ENCODE assay signal across 19 cellular contexts in genomic region chr3:155548194-155548593, GRCh38.
A peak's percentile ranks its signal among the peaks of the same experiment; 100 is the strongest.
DNase-seq lines count a peak whose midpoint lies in the region; ATAC-seq, FAIRE-seq and TF ChIP-seq lines count a peak whose summit lies in the region.
"Had no signal": no experiment of that assay in that cellular context is flagged by ENCODE, and none has a peak within 500 bp of the region (broad histone marks: within the 10 kb centered on the region; RNA-seq: fewer than 3 reads in every experiment).

No MANE protein-coding gene starts in this region.

- no peak overlapping the region for H3K4me3 Mint-ChIP-seq in activated CD8-positive, alpha-beta memory T cell treated with anti-CD3 and anti-CD28 coated beads, Interleukin-2, amount 10 ng/mL, durations not matched to agents 7 days and 5 days
- H3K4me3 Mint-ChIP-seq: CD4-positive, CD25-positive, alpha-beta regulatory T cell; naive B cell; WTC11 had no signal

- no peaks in the 10 kb centered on the region for H3K79me1 ChIP-seq in mesendoderm (ENCODE audit: low read length)

- H3K36me3 ChIP-seq in BLaER1 treated with 17β-estradiol and CSF1 and Interleukin-3, amounts not matched to agents 10 nM and 100 nM, result peaks cover 0 to 28% (median 0%) of the 10 kb centered on the region in 11 experiments; a peak in 2 of 22 replicates
- H3K36me3 ChIP-seq in bronchial epithelial cell (ENCODE audit: control insufficient read depth, insufficient read depth, low read length) (no peaks in the 10 kb centered on the region), mesendoderm (ENCODE audit: control insufficient read depth, insufficient read depth, low read length) (no peaks in the 10 kb centered on the region)
- H3K36me3 ChIP-seq: cardiac muscle cell, heart left ventricle, suprapubic skin had no signal

- H3K23ac ChIP-seq in mesendoderm (ENCODE audit: low read length), result no peak overlapping the region

- no peaks in the 10 kb centered on the region for H4K20me1 ChIP-seq in BLaER1 treated with 17β-estradiol and CSF1 and Interleukin-3, amounts not matched to agents 10 nM and 100 nM

- H2AK5ac ChIP-seq in mesendoderm (ENCODE audit: low read length), result no peak overlapping the region

- peaks cover 21 to 53% (median 49%) of the 10 kb centered on the region in 10 experiments for H3K4me1 ChIP-seq in BLaER1 treated with 17β-estradiol and CSF1 and Interleukin-3, amounts not matched to agents 10 nM and 100 nM
- H3K4me1 ChIP-seq in mesendoderm (ENCODE audit: control insufficient read depth, low read depth, low read length), result no peaks in the 10 kb centered on the region
- H3K4me1 ChIP-seq: heart left ventricle, suprapubic skin had no signal

- H3K79me2 ChIP-seq in mesendoderm (ENCODE audit: control insufficient read depth, insufficient read depth, low read length), result no peaks in the 10 kb centered on the region

- H3K27ac ChIP-seq in BLaER1 treated with 17β-estradiol and CSF1 and Interleukin-3, amounts not matched to agents 10 nM and 100 nM, result peak overlapping the region in 8 of 11 experiments; percentile 43 to 91 (median 76); a peak in 15 of 22 replicates
- no peak overlapping the region for H3K27ac ChIP-seq in mesendoderm (ENCODE audit: low read depth, low read length)
- H3K27ac ChIP-seq: cardiac muscle cell, heart left ventricle, suprapubic skin had no signal

- H3K27me3 ChIP-seq in BLaER1 treated with 17β-estradiol and CSF1 and Interleukin-3, amounts not matched to agents 10 nM and 100 nM, result no peaks in the 10 kb centered on the region
- H3K27me3 ChIP-seq in bronchial epithelial cell (ENCODE audit: control insufficient read depth, insufficient read depth, low read length), result no peaks in the 10 kb centered on the region
- no peaks in the 10 kb centered on the region for H3K27me3 ChIP-seq in mesendoderm (ENCODE audit: insufficient read depth, low read length, poor library complexity)
- H3K27me3 ChIP-seq: cardiac muscle cell, heart left ventricle, suprapubic skin had no signal

- H3K4me2 ChIP-seq in BLaER1 treated with 17β-estradiol and CSF1 and Interleukin-3, amounts not matched to agents 10 nM and 100 nM, result peak overlapping the region in 10 of 11 experiments; percentile 38 to 77 (median 68); a peak in 19 of 22 replicates
- no peak overlapping the region for H3K4me2 ChIP-seq in mesendoderm (ENCODE audit: low read length)

- H3K9ac ChIP-seq in BLaER1 treated with 17β-estradiol and CSF1 and Interleukin-3, amounts not matched to agents 10 nM and 100 nM, result peak overlapping the region in 3 of 11 experiments; percentile 52 to 72 (median 64); a peak in 4 of 22 replicates
- H3K9ac ChIP-seq in mesendoderm (ENCODE audit: low read length), result no peak overlapping the region

- TF ChIP-seq CTCF in bronchial epithelial cell (IDR thresholded peaks at IDR 0.05; ENCODE audit: insufficient read depth, low read length, severe bottlenecking), result no peak

- no peak for FAIRE-seq in bronchial epithelial cell (lab: Jason Lieb, UNC)
- FAIRE-seq: H1 had no signal

- no peak overlapping the region for H3K4ac ChIP-seq in mesendoderm (ENCODE audit: low read depth, low read length)

- H3K27ac Mint-ChIP-seq in activated CD8-positive, alpha-beta memory T cell treated with anti-CD3 and anti-CD28 coated beads, Interleukin-2, amount 10 ng/mL, durations not matched to agents 7 days and 5 days, result no peak overlapping the region
- H3K27ac Mint-ChIP-seq: CD4-positive, CD25-positive, alpha-beta regulatory T cell; WTC11 had no signal

- no peak overlapping the region for H3K4me3 ChIP-seq in BLaER1 treated with 17β-estradiol and CSF1 and Interleukin-3, amounts not matched to agents 10 nM and 100 nM
- H3K4me3 ChIP-seq in bronchial epithelial cell (ENCODE audit: low read depth, low read length) (no peak overlapping the region), mesendoderm (ENCODE audit: low read length) (no peak overlapping the region)
- H3K4me3 ChIP-seq: cardiac muscle cell, heart left ventricle, suprapubic skin had no signal

- ATAC-seq in left lobe of liver, result no peak
- ATAC-seq in activated CD8-positive, alpha-beta memory T cell treated with anti-CD3 and anti-CD28 coated beads, Interleukin-2, amount 10 ng/mL, durations not matched to agents 7 days and 5 days, result no peak
- ATAC-seq: heart left ventricle, left colon, WTC11 had no signal

- H4K8ac ChIP-seq in mesendoderm (ENCODE audit: low read depth, low read length), result no peak overlapping the region

- H3K27me3 Mint-ChIP-seq in activated CD8-positive, alpha-beta memory T cell treated with anti-CD3 and anti-CD28 coated beads, Interleukin-2, amount 10 ng/mL, durations not matched to agents 7 days and 5 days, result no peaks in the 10 kb centered on the region
- H3K27me3 Mint-ChIP-seq: CD4-positive, CD25-positive, alpha-beta regulatory T cell had no signal

- peaks cover 14% of the 10 kb centered on the region for H3K4me1 Mint-ChIP-seq in activated CD8-positive, alpha-beta memory T cell treated with anti-CD3 and anti-CD28 coated beads, Interleukin-2, amount 10 ng/mL, durations not matched to agents 7 days and 5 days
- H3K4me1 Mint-ChIP-seq: WTC11 had no signal

- H3K36me3 Mint-ChIP-seq in activated CD8-positive, alpha-beta memory T cell treated with anti-CD3 and anti-CD28 coated beads, Interleukin-2, amount 10 ng/mL, durations not matched to agents 7 days and 5 days, result no peaks in the 10 kb centered on the region
- H3K36me3 Mint-ChIP-seq: CD4-positive, CD25-positive, alpha-beta regulatory T cell had no signal

- H3K18ac ChIP-seq in mesendoderm (ENCODE audit: low read length), result no peak overlapping the region

- WGBS in mesendoderm (ENCODE audit: extremely low coverage, insufficient coverage, low lambda C conversion rate), result no CpG with 5 or more reads among the region's 2 CpGs

- H2BK5ac ChIP-seq in mesendoderm (ENCODE audit: low read length), result no peak overlapping the region

- H2BK15ac ChIP-seq in mesendoderm (replicated peaks; ENCODE audit: low read depth), result no peak overlapping the region

- H3K9me3 ChIP-seq in BLaER1 treated with 17β-estradiol and CSF1 and Interleukin-3, amounts not matched to agents 10 nM and 100 nM (replicated peaks in 1 of 11), result peaks cover 0 to 8% (median 0%) of the 10 kb centered on the region in 11 experiments; a peak in 5 of 22 replicates
- H3K9me3 ChIP-seq: suprapubic skin had no signal

- peaks cover 3% of the 10 kb centered on the region for H3K9me3 Mint-ChIP-seq in activated CD8-positive, alpha-beta memory T cell treated with anti-CD3 and anti-CD28 coated beads, Interleukin-2, amount 10 ng/mL, durations not matched to agents 7 days and 5 days (ENCODE audit: low read depth)

- DNase-seq in HT1080 (ENCODE audit: low read depth), result peak; percentile 60
- peak; percentile 65 for DNase-seq in bronchial epithelial cell (ENCODE audit: low read depth)
- peak; percentile 27 for DNase-seq in mesendoderm
- no peak for DNase-seq in left lobe of liver (ENCODE audit: low spot score)
- no peak for DNase-seq in occipital lobe (lab: John Stamatoyannopoulos, UW)
- no peak for DNase-seq in activated CD8-positive, alpha-beta memory T cell treated with anti-CD3 and anti-CD28 coated beads, Interleukin-2, amount 10 ng/mL, durations not matched to agents 7 days and 5 days
- DNase-seq in NAMALWA (ENCODE audit: low spot score), result no peak
- DNase-seq: activated naive CD4-positive, alpha-beta T cell; CD4-positive, CD25-positive, alpha-beta regulatory T cell; heart left ventricle; KBM-7; left colon; naive B cell; NCI-H1417 had no signal

- CTCF ChIA-PET in activated CD8-positive, alpha-beta memory T cell treated with anti-CD3 and anti-CD28 coated beads, Interleukin-2, amount 10 ng/mL, durations not matched to agents 7 days and 5 days (lab: Charles Lee), result no interaction called here

- no peak overlapping the region for H3K56ac ChIP-seq in mesendoderm (ENCODE audit: low read length)

- no peak overlapping the region for H2BK120ac ChIP-seq in mesendoderm (ENCODE audit: low read depth, low read length)

- H4K5ac ChIP-seq in mesendoderm (ENCODE audit: low read length), result no peak overlapping the region

Comparison
In these comparisons a context has a peak if more than half of its experiments do, and no peak if none do; other contexts are left out.
1. DNase-seq: peak in HT1080 (single experiment), bronchial epithelial cell (single experiment) and mesendoderm (single experiment); none in left lobe of liver (single experiment), occipital lobe (single experiment), activated CD8-positive, alpha-beta memory T cell treated with anti-CD3 and anti-CD28 coated beads, Interleukin-2, amount 10 ng/mL, durations not matched to agents 7 days and 5 days (single experiment) and NAMALWA (single experiment).